ENCODE assay signal across 10 cellular contexts in the genomic region with DNA sequence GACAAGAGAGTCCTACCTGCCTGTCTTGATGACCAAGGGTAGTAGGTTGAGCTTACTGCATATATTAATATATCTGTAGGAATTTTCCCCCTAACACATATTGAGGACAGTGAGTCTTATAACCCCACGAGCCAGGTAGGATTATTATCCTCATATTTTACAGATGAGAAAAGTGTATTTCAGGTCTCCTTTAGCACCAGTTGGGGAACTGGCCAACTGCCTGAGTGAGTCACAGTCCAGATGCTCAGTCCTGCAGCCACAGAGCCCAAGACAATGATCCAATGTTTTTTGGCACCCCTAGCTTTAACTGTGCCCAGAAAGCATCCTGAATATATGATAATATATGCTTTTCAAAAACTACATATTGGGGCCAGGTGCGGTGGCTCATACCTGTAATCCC. TPM values are rescaled to one million over a fixed set of nuclear protein-coding genes. Genes with fewer than 3 reads are reported as not detected.
DNase-seq lines count a peak whose midpoint lies in the region; ATAC-seq and TF ChIP-seq lines count a peak whose summit lies in the region.
"Had no signal": no experiment of that assay in that cellular context is flagged by ENCODE, and none has a peak within 500 bp of the region (broad histone marks: within the 10 kb centered on the region; RNA-seq: fewer than 3 reads in every experiment).

No MANE protein-coding gene starts in this region.

- no peaks in the 10 kb centered on the region for H3K9me3 ChIP-seq in Karpas-422 (ENCODE audit: low read length)
- H3K9me3 ChIP-seq: BLaER1 treated with 17β-estradiol and CSF1 and Interleukin-3, amounts not matched to agents 10 nM and 100 nM had no signal

- no peak overlapping the region for H2AFZ ChIP-seq in Karpas-422 (ENCODE audit: low read length)

- TF ChIP-seq CTCF in AG10803 (conservative IDR thresholded peaks at IDR 0.05; ENCODE audit: low read length) (no peak), astrocyte of the spinal cord (IDR thresholded peaks at IDR 0.05; ENCODE audit: low read depth, low read length) (no peak)

- no peaks in the 10 kb centered on the region for H3K79me2 ChIP-seq in Karpas-422 (ENCODE audit: low read length)

- H3K4me2 ChIP-seq in Karpas-422 (ENCODE audit: low read depth, low read length, poor library complexity, severe bottlenecking): no peak overlapping the region
- H3K4me2 ChIP-seq: BLaER1 treated with 17β-estradiol and CSF1 and Interleukin-3, amounts not matched to agents 10 nM and 100 nM; KMS-11 had no signal

- no peaks in the 10 kb centered on the region for H3K9me2 ChIP-seq in Karpas-422 (replicated peaks; ENCODE audit: insufficient read depth, low read length)

- no peaks in the 10 kb centered on the region for H4K20me1 ChIP-seq in Karpas-422 (ENCODE audit: insufficient read depth, low read depth, low read length)
- H4K20me1 ChIP-seq: BLaER1 treated with 17β-estradiol and CSF1 and Interleukin-3, amounts not matched to agents 10 nM and 100 nM had no signal

- no peaks in the 10 kb centered on the region for H3K36me3 ChIP-seq in Karpas-422 (ENCODE audit: insufficient read depth, low read length)
- H3K36me3 ChIP-seq: BLaER1 treated with 17β-estradiol and CSF1 and Interleukin-3, amounts not matched to agents 10 nM and 100 nM had no signal

- H3K4me1 ChIP-seq in Karpas-422 (ENCODE audit: low read length): no peaks in the 10 kb centered on the region; the same call in 1 of the 2 replicates

- in situ Hi-C loops in astrocyte of the spinal cord (cut with HindIII; ENCODE audit: low sequenced_read_pairs): no loop called here
- in situ Hi-C loops in KBM-7 (cut with MboI; ENCODE audit: low pct_unique_long_range_greater_than_20kb, low sequenced_read_pairs): no loop called here

- DNase-seq in AG10803 (ENCODE audit: low read depth) (peak; percentile 87), Karpas-422 (peak; percentile 4), astrocyte of the spinal cord (ENCODE audit: low read depth, low spot score) (peak; percentile 85), hepatic stellate cell (ENCODE audit: low spot score) (peak; percentile 43), 8988T (no peak), KBM-7 (no peak), NCI-H2171 treated with DMSO at 0.1 percent for 48 hours (lab: John Stamatoyannopoulos, UW) (no peak)

- no peak for ATAC-seq in HG02840 (IDR thresholded peaks at IDR 0.05; ENCODE audit: low FRiP score, unreplicated experiment)

- H3K27me3 ChIP-seq in Karpas-422 (ENCODE audit: low read length): no peaks in the 10 kb centered on the region
- H3K27me3 ChIP-seq: BLaER1 treated with 17β-estradiol and CSF1 and Interleukin-3, amounts not matched to agents 10 nM and 100 nM had no signal

- H3K9ac ChIP-seq in Karpas-422 (ENCODE audit: low read length): no peak overlapping the region
- H3K9ac ChIP-seq: BLaER1 treated with 17β-estradiol and CSF1 and Interleukin-3, amounts not matched to agents 10 nM and 100 nM; KMS-11 had no signal

- no peak overlapping the region for H3K27ac ChIP-seq in Karpas-422 (ENCODE audit: low read length)
- H3K27ac ChIP-seq: BLaER1 treated with 17β-estradiol and CSF1 and Interleukin-3, amounts not matched to agents 10 nM and 100 nM; KMS-11 had no signal

- H3K4me3 ChIP-seq in AG10803 (ENCODE audit: low read length) (no peak overlapping the region), Karpas-422 (ENCODE audit: low read length) (no peak overlapping the region), astrocyte of the spinal cord (ENCODE audit: low read depth, low read length) (no peak overlapping the region)
- H3K4me3 ChIP-seq: BLaER1 treated with 17β-estradiol and CSF1 and Interleukin-3, amounts not matched to agents 10 nM and 100 nM had no signal

RNA-seq across cellular contexts. Expression of gene GLS, which starts 30.8 kb away (rescaled TPM):
- 159 and 283 TPM in 2 replicates for total RNA-seq in Karpas-422 (2014; rRNA removed; shearing (Covaris generic); ENCODE audit: low replicate concordance)

Comparison
In these comparisons a context has a peak if more than half of its experiments do, and no peak if none do; other contexts are left out.
1. DNase-seq: peak in AG10803 (single experiment), Karpas-422 (single experiment), astrocyte of the spinal cord (single experiment) and hepatic stellate cell (single experiment); none in 8988T (single experiment), KBM-7 (single experiment) and NCI-H2171 treated with DMSO at 0.1 percent for 48 hours (single experiment).